Comparison of ENCODE assay signal across 10 cellular contexts in the genomic region with DNA sequence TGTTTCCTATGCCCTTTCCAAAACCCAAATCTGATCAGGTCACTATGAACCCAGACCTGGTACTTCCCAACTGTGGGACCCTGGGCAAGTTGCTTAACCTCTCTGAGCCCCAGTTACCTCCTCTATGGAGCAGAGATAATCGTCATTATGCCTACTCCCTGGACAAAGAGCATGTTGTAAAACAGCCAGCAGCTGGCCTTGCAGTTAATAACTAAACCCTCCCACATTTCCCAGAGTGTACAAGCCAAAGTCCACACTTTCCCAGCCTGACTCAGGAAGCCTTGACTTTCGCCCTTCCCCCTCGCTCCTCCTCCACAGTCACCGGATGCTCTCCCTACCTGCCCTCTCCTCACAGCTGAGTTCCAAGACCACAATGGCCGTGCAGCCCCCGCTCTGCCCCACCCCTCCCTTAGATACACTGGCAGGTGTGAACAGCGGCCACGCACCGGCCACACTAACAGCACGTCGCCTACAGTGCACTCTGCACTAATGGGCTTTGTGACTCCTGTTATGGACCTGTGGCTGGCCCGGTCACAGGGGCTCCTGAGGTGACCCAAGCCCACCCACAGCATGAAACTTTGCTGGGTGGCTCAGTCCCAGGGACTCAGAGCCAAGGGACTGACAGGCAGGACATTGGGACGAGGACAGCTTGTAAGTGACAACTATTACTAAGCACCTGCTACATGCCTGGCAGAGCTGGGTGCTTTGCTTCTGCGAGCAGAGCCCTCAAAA. TPM values are rescaled to one million over a fixed set of nuclear protein-coding genes. Genes with fewer than 3 reads are reported as not detected.
A peak's percentile ranks its signal among the peaks of the same experiment; 100 is the strongest.
DNase-seq lines count a peak whose midpoint lies in the region; ATAC-seq and TF ChIP-seq lines count a peak whose summit lies in the region.
"Had no signal": no experiment of that assay in that cellular context is flagged by ENCODE, and none has a peak within 500 bp of the region (broad histone marks: within the 10 kb centered on the region; RNA-seq: fewer than 3 reads in every experiment).

No MANE protein-coding gene starts in this region.

- 34 to 58% methylated on average over 14 of the region's 14 CpGs for WGBS in lung, 2 donors

- H3K27me3 Mint-ChIP-seq in CD8-positive, alpha-beta T cell (ENCODE audit: low read depth), result no peaks in the 10 kb centered on the region

- POLR2A ChIA-PET in CD8-positive, alpha-beta T cell (lab: Charles Lee), result no interaction called here

- H3K36me3 Mint-ChIP-seq in CD8-positive, alpha-beta T cell, result no peaks in the 10 kb centered on the region

- TF ChIP-seq CTCF in 22Rv1 (IDR thresholded peaks at IDR 0.05) (no peak), cardiac fibroblast (IDR thresholded peaks at IDR 0.05; ENCODE audit: low read depth, low read length) (no peak), lung (IDR thresholded peaks at IDR 0.05; ENCODE audit: control extremely low read depth, extremely low read depth) (no peak), BE2C (IDR thresholded peaks at IDR 0.05; ENCODE audit: low read depth, low read length) (no peak)
- TF ChIP-seq CTCF in CD8-positive, alpha-beta T cell (IDR thresholded peaks at IDR 0.05), result no peak

- peaks cover 0 to 18% of the 10 kb centered on the region in 2 donors for H3K4me1 ChIP-seq in lung (ENCODE audit: control insufficient read depth in 2 of 2, insufficient read depth in 2 of 2, low read length in 2 of 2)
- H3K4me1 ChIP-seq in CD8-positive, alpha-beta T cell (ENCODE audit: insufficient read depth, low read length), result peaks cover 20% of the 10 kb centered on the region
- H3K4me1 ChIP-seq in BE2C, result peaks cover 30% of the 10 kb centered on the region

- no peaks in the 10 kb centered on the region for H3K9me3 ChIP-seq in lung (ENCODE audit: control insufficient read depth in 2 of 2, insufficient read depth in 1 of 2, low read length in 1 of 2)
- no peaks in the 10 kb centered on the region for H3K9me3 ChIP-seq in CD8-positive, alpha-beta T cell (ENCODE audit: low read length)
- no peaks in the 10 kb centered on the region for H3K9me3 ChIP-seq in BE2C

- H3K9me3 Mint-ChIP-seq in CD8-positive, alpha-beta T cell, result no peaks in the 10 kb centered on the region

- peak; percentile 97 for DNase-seq in HuH-7 (ENCODE audit: low spot score)
- peak; percentile 92 for DNase-seq in cardiac fibroblast (ENCODE audit: low read depth in 2 of 2)
- DNase-seq in lung (ENCODE audit: low spot score), result peak; percentile 70
- DNase-seq in CD8-positive, alpha-beta T cell, result no peak
- DNase-seq in NCI-H1694 treated with DMSO at 0.1 percent for 48 hours (lab: John Stamatoyannopoulos, UW), result no peak
- no peak for DNase-seq in BE2C

- H3K4me1 Mint-ChIP-seq in CD8-positive, alpha-beta T cell (ENCODE audit: low read depth), result peaks cover 26% of the 10 kb centered on the region

- CTCF ChIA-PET in CD8-positive, alpha-beta T cell (lab: Charles Lee), result interaction anchor here (2.2 to 20.3 kb wide), 2 partner anchors 28 to 184 kb away, joined by 5 to 206 read pairs; no protein-coding TSS in a partner anchor

- intact Hi-C loops in CD8-positive, alpha-beta T cell (cut with DNase I, micrococcal nuclease), result no loop called here

- no peak overlapping the region for H3K4me3 Mint-ChIP-seq in CD8-positive, alpha-beta T cell

- H3K36me3 ChIP-seq in lung (ENCODE audit: control insufficient read depth in 2 of 2, insufficient read depth in 2 of 2, low read length in 2 of 2) (peaks cover 0 to 4% of the 10 kb centered on the region in 2 donors), BE2C (no peaks in the 10 kb centered on the region)
- H3K36me3 ChIP-seq in CD8-positive, alpha-beta T cell (ENCODE audit: insufficient read depth, low read length), result no peaks in the 10 kb centered on the region

- H3K4me3 ChIP-seq in cardiac fibroblast (replicated peaks in 1 of 2; ENCODE audit: low read depth in 2 of 2, low read length in 2 of 2) (no peak overlapping the region), lung (no peak overlapping the region), BE2C (ENCODE audit: low read depth, low read length) (no peak overlapping the region)
- H3K4me3 ChIP-seq in CD8-positive, alpha-beta T cell (ENCODE audit: low read depth, low read length), result no peak overlapping the region
- H3K4me3 ChIP-seq: SK-N-MC, skin epidermis had no signal

- H3K27me3 ChIP-seq in lung (ENCODE audit: control insufficient read depth, insufficient read depth) (no peaks in the 10 kb centered on the region), BE2C (no peaks in the 10 kb centered on the region)
- no peaks in the 10 kb centered on the region for H3K27me3 ChIP-seq in CD8-positive, alpha-beta T cell (ENCODE audit: insufficient read depth, low read length)

- ATAC-seq in lung (ENCODE audit: insufficient read depth, low FRiP score) (peak; percentile 39), HG03378 (IDR thresholded peaks at IDR 0.05; ENCODE audit: unreplicated experiment) (no peak)
- ATAC-seq in CD8-positive, alpha-beta T cell, result no peak

- H3K27ac ChIP-seq in 22Rv1, result peak overlapping the region; percentile 94
- peak overlapping the region; percentile 55 to 79 for H3K27ac ChIP-seq in lung (ENCODE audit: low read depth in 1 of 2, low read length in 1 of 2)
- no peak overlapping the region for H3K27ac ChIP-seq in CD8-positive, alpha-beta T cell (ENCODE audit: low read depth, low read length)
- H3K27ac ChIP-seq: SK-N-MC had no signal

- H3K27ac Mint-ChIP-seq in CD8-positive, alpha-beta T cell, result no peak overlapping the region

RNA-seq across cellular contexts. Expression of gene MFNG, which starts 15.6 kb away (rescaled TPM):
- total RNA-seq in lung, result 10 to 100 TPM; 16.9 to 45.2 TPM
- 10 to 100 TPM; 14.3 to 46.7 TPM for polyA plus RNA-seq in lung
- 10 to 100 TPM; 63.2 to 63.9 TPM for total RNA-seq in CD8-positive, alpha-beta T cell
- 2.3 TPM for polyA plus RNA-seq in BE2C (2012; ENCODE audit: insufficient read depth, insufficient read length, low read depth)

RNA-seq across cellular contexts. Expression of gene CARD10, which starts 17.4 kb away (rescaled TPM):
- total RNA-seq in lung, result 10 to 100 TPM; 12.0 to 16.3 TPM
- 1 to 10 TPM; 6.8 to 8.4 TPM for polyA plus RNA-seq in lung
- under 1 TPM in 1 of 2 experiments, not detected in 1; 0.19 TPM for total RNA-seq in CD8-positive, alpha-beta T cell
- 5.1 TPM for polyA plus RNA-seq in BE2C (2012; ENCODE audit: insufficient read depth, insufficient read length, low read depth)

RNA-seq across cellular contexts. Expression of gene CDC42EP1, which starts 58.5 kb away (rescaled TPM):
- total RNA-seq in lung, result 10 to 100 TPM; 23.9 to 77.0 TPM
- polyA plus RNA-seq in lung, result 10 to 100 TPM; 39.8 to 64.1 TPM
- not detected for total RNA-seq in CD8-positive, alpha-beta T cell
- 2.3 TPM for polyA plus RNA-seq in BE2C (2012; ENCODE audit: insufficient read depth, insufficient read length, low read depth)

Comparison
In these comparisons a context has a peak if more than half of its experiments do, and no peak if none do; other contexts are left out.
1. DNase-seq: peak in HuH-7 (single experiment), cardiac fibroblast (2 of 2) and lung (single experiment); none in CD8-positive, alpha-beta T cell (0 of 7), NCI-H1694 treated with DMSO at 0.1 percent for 48 hours (single experiment) and BE2C (single experiment).
2. RNA of gene CARD10, which starts 17.4 kb away (total RNA-seq): 12.0 to 16.3 TPM in lung; 0.19 TPM in CD8-positive, alpha-beta T cell; every median in the first group is over 10 times any median in the second.
3. RNA of gene CDC42EP1, which starts 58.5 kb away (total RNA-seq): 23.9 to 77.0 TPM in lung; not detected in CD8-positive, alpha-beta T cell; every median in the first group is over 10 times any median in the second.